13 cellular contexts compared by ENCODE assay signal in the genomic region with DNA sequence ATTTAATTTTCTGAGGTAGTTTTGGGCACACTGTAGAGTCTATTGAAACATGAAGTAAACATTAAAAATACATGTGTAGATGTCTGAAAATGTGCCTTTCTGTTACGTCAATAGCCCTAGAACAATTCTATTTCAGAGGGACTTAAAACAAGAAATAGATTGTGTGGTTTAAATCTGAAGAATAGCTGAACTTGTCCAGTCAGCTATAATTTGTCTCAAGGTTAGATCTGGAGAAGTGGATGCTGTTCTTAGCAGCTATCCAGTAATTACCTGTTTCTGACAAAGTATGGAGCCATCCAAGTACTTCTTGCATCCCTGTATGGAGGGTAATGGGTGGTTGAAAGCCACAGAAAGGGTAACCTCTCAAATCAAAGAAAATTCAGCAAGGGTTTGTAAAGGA.
"Had no signal": no experiment of that assay in that cellular context is flagged by ENCODE, and none has a peak within 500 bp of the region (broad histone marks: within the 10 kb centered on the region; RNA-seq: fewer than 3 reads in every experiment).

No MANE protein-coding gene starts in this region.

- H3K27ac ChIP-seq: ascending aorta, esophagus muscularis mucosa, ovary, tibial artery, uterus had no signal

- H3K4me1 ChIP-seq: ascending aorta, uterus had no signal

- H3K36me3 ChIP-seq: ovary, uterus had no signal

- DNase-seq: activated effector memory CD4-positive, alpha-beta T cell treated with anti-CD3 and anti-CD28 coated beads, Interleukin-2, amount 50 U/mL, for 16 hours; glutamatergic neuron; mammary epithelial cell; ovary; stimulated activated CD4-positive, alpha-beta T cell treated with anti-CD3 and anti-CD28 coated beads, Interleukin-15, amount 100 ng/mL, for 24 hours; SW 1271; T-helper 9 cell; tibial artery; uterus had no signal

- H3K4me3 ChIP-seq: ascending aorta, esophagus muscularis mucosa, ovary, tibial artery, uterus had no signal

- H3K9me3 ChIP-seq: ascending aorta, esophagus muscularis mucosa, ovary, tibial artery, uterus had no signal

- ATAC-seq: left lobe of liver had no signal

- FAIRE-seq: bronchial epithelial cell had no signal

- H3K27me3 ChIP-seq: ascending aorta, esophagus muscularis mucosa, ovary, tibial artery, uterus had no signal
